Comparison of ENCODE assay signal across 9 cellular contexts in the genomic region with DNA sequence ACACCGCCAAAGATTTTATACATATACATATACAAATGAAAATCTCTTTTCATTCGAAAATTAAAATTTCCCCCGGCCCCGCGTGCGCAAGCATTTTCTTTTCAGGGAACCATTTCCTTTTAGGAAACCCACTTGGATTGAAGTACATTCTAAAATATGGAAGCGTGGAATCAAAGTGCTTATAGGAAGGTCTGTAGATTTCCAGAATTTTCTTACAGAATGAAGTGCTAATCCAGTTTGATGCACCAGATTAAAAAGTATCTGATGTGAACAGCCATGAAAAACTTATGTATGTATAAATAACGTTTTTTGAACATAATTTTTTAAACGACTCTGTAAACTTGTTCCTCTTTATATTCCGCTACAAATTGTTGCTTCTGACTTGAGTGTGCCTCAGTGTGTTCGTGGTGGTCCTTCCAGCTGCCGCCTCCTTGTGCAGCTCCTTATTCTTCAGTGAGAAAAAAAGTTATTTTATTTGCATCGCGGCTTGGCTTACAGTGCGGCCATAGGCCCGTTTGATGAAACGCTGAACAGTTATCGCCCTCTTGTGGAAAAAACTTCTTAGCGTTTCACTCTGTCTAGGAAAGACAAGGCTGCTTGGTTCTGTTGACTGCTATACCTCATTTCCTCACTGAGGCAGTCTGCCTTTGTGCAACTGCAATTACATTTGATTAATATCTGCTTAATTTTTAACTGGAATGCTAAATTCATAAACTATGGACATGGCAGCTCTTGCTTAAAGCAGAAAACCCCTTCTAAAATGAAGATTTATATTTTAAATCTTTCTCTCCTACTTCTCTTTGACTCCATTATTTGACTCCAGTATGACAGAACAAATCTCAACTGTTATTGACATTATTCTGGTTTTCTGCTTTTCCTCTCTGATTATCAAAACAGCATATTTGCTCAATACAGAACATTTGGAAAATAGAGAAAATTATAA. TPM values are rescaled to one million over a fixed set of nuclear protein-coding genes. Genes with fewer than 3 reads are reported as not detected.
DNase-seq lines count a peak whose midpoint lies in the region; ATAC-seq, FAIRE-seq and TF ChIP-seq lines count a peak whose summit lies in the region.
"Had no signal": no experiment of that assay in that cellular context is flagged by ENCODE, and none has a peak within 500 bp of the region (broad histone marks: within the 10 kb centered on the region; RNA-seq: fewer than 3 reads in every experiment).

No MANE protein-coding gene starts in this region.

- H3F3A ChIP-seq in smooth muscle cell (ENCODE audit: low read depth), result no peaks in the 10 kb centered on the region

- FAIRE-seq in D721Med (lab: Jason Lieb, UNC), result peak; percentile 88

- H3K9ac ChIP-seq in smooth muscle cell (ENCODE audit: low read depth), result no peak overlapping the region

- peaks cover 10% of the 10 kb centered on the region for H3K36me3 Mint-ChIP-seq in activated CD8-positive, alpha-beta T cell treated with anti-CD3 and anti-CD28 coated beads, Interleukin-2, amount 10 ng/mL, durations not matched to agents 7 days and 5 days (ENCODE audit: low read depth)

- peak; percentile 83 for TF ChIP-seq CTCF in D721Med (IDR thresholded peaks at IDR 0.05; ENCODE audit: insufficient read depth, missing control alignments)
- peak; percentile 75 for TF ChIP-seq CTCF in smooth muscle cell (IDR thresholded peaks at IDR 0.05; ENCODE audit: borderline replicate concordance, insufficient read depth, poor library complexity, severe bottlenecking)

- peaks cover 3% of the 10 kb centered on the region for H3K4me1 ChIP-seq in smooth muscle cell (ENCODE audit: low read depth)

- peak overlapping the region; percentile 65 for H3K4me2 ChIP-seq in smooth muscle cell

- no peaks in the 10 kb centered on the region for H3K79me2 ChIP-seq in smooth muscle cell (ENCODE audit: low read depth)

- H3K27ac ChIP-seq in smooth muscle cell (ENCODE audit: low read depth), result no peak overlapping the region

- H3K4me1 Mint-ChIP-seq in activated CD8-positive, alpha-beta T cell treated with anti-CD3 and anti-CD28 coated beads, Interleukin-2, amount 10 ng/mL, durations not matched to agents 7 days and 5 days (ENCODE audit: low read depth), result peaks cover 6% of the 10 kb centered on the region

- DNase-seq in D721Med (ENCODE audit: insufficient read length, low spot score), result no peak
- DNase-seq in NCI-H2171 treated with DMSO at 0.1 percent for 48 hours (lab: John Stamatoyannopoulos, UW), result peak; percentile 62
- peak; percentile 45 for DNase-seq in activated CD8-positive, alpha-beta T cell treated with anti-CD3 and anti-CD28 coated beads, Interleukin-2, amount 10 ng/mL, durations not matched to agents 7 days and 5 days
- DNase-seq in left cardiac atrium, result no peak
- DNase-seq in smooth muscle cell (lab: John Stamatoyannopoulos, UW; ENCODE audit: unreplicated experiment), result no peak
- DNase-seq in stimulated activated CD4-positive, alpha-beta T cell treated with anti-CD3 and anti-CD28 coated beads, Interleukin-1b, Interleukin-23, amount 100 ng/mL, for 48 hours, result no peak

- intact Hi-C loops in left cardiac atrium (cut with DNase I), result no loop called here

- no peak overlapping the region for H2AFZ ChIP-seq in smooth muscle cell (ENCODE audit: low read depth)

- peaks cover 80% of the 10 kb centered on the region for H3K27me3 ChIP-seq in smooth muscle cell (ENCODE audit: low read depth)

- H3K27me3 Mint-ChIP-seq in activated CD8-positive, alpha-beta T cell treated with anti-CD3 and anti-CD28 coated beads, Interleukin-2, amount 10 ng/mL, durations not matched to agents 7 days and 5 days (ENCODE audit: low read depth), result peaks cover 64% of the 10 kb centered on the region

- H3K9me3 Mint-ChIP-seq in activated CD8-positive, alpha-beta T cell treated with anti-CD3 and anti-CD28 coated beads, Interleukin-2, amount 10 ng/mL, durations not matched to agents 7 days and 5 days (ENCODE audit: insufficient read depth), result no peaks in the 10 kb centered on the region

- CTCF ChIA-PET in activated CD8-positive, alpha-beta T cell treated with anti-CD3 and anti-CD28 coated beads, Interleukin-2, amount 10 ng/mL, durations not matched to agents 7 days and 5 days (lab: Charles Lee), result interaction anchor here (2.0 kb wide), 1 partner anchor 859 kb away, joined by 8 read pairs; no protein-coding TSS in a partner anchor

- POLR2A ChIA-PET in activated CD8-positive, alpha-beta T cell treated with anti-CD3 and anti-CD28 coated beads, Interleukin-2, amount 10 ng/mL, durations not matched to agents 7 days and 5 days (lab: Charles Lee), result no interaction called here

- H4K20me1 ChIP-seq in smooth muscle cell (ENCODE audit: low read depth), result no peaks in the 10 kb centered on the region

- H3K27ac Mint-ChIP-seq in activated CD8-positive, alpha-beta T cell treated with anti-CD3 and anti-CD28 coated beads, Interleukin-2, amount 10 ng/mL, durations not matched to agents 7 days and 5 days, result no peak overlapping the region

- no peak overlapping the region for H3K4me3 ChIP-seq in smooth muscle cell

- no peaks in the 10 kb centered on the region for H3K9me3 ChIP-seq in smooth muscle cell (replicated peaks; ENCODE audit: low read depth)

- H3K4me3 Mint-ChIP-seq in activated CD8-positive, alpha-beta T cell treated with anti-CD3 and anti-CD28 coated beads, Interleukin-2, amount 10 ng/mL, durations not matched to agents 7 days and 5 days, result no peak overlapping the region

- WGBS in smooth muscle cell (ENCODE audit: low lambda C conversion rate), result 10% methylated on average over 19 of the region's 19 CpGs

- H3K36me3 ChIP-seq in smooth muscle cell (ENCODE audit: low read depth), result no peaks in the 10 kb centered on the region

- ATAC-seq in GM19043 (IDR thresholded peaks at IDR 0.05; ENCODE audit: low read depth, unreplicated experiment) (peak; percentile 87), HG03139 (IDR thresholded peaks at IDR 0.05; ENCODE audit: unreplicated experiment) (peak; percentile 81), left cardiac atrium (peak; percentile 61 to 73)
- ATAC-seq in activated CD8-positive, alpha-beta T cell treated with anti-CD3 and anti-CD28 coated beads, Interleukin-2, amount 10 ng/mL, durations not matched to agents 7 days and 5 days, result peak; percentile 65

RNA-seq across cellular contexts. Expression of gene NKX6-1, which starts 4.7 kb away (rescaled TPM):
- total RNA-seq in activated CD8-positive, alpha-beta T cell treated with anti-CD3 and anti-CD28 coated beads, Interleukin-2, amount 10 ng/mL, durations not matched to agents 7 days and 5 days, result not detected
- total RNA-seq in left cardiac atrium (not detected), smooth muscle cell (not detected in 2 replicates)
- polyA plus RNA-seq in smooth muscle cell, result not detected in 2 replicates
- total RNA-seq: activated CD8-positive, alpha-beta memory T cell treated with anti-CD3 and anti-CD28 coated beads for 36 hours had no signal

Comparison
In these comparisons a context has a peak if more than half of its experiments do, and no peak if none do; other contexts are left out.
1. DNase-seq: peak in NCI-H2171 treated with DMSO at 0.1 percent for 48 hours (single experiment) and activated CD8-positive, alpha-beta T cell treated with anti-CD3 and anti-CD28 coated beads, Interleukin-2, amount 10 ng/mL, durations not matched to agents 7 days and 5 days (single experiment); none in D721Med (single experiment), left cardiac atrium (single experiment), smooth muscle cell (single experiment) and stimulated activated CD4-positive, alpha-beta T cell treated with anti-CD3 and anti-CD28 coated beads, Interleukin-1b, Interleukin-23, amount 100 ng/mL, for 48 hours (single experiment).
2. Peak in every context shown above with its lines, with median percentiles within 50 percentile points of each other: ATAC-seq.